Comparison of ENCODE assay signal across 20 cellular contexts in genomic region chr10:1475095-1475583, GRCh38.
"Had no signal": no experiment of that assay in that cellular context is flagged by ENCODE, and none has a peak within 500 bp of the region (broad histone marks: within the 10 kb centered on the region; RNA-seq: fewer than 3 reads in every experiment).

No MANE protein-coding gene starts in this region.

- H3K27me3 ChIP-seq: adrenal gland, cardiac muscle cell had no signal

- H3K9me3 Mint-ChIP-seq: activated naive CD4-positive, alpha-beta T cell treated with anti-CD3 and anti-CD28 coated beads, Interleukin-2, amount 50 U/mL, for 24 hours; activated T-cell treated with anti-CD3 and anti-CD28 coated beads, Interleukin-2, amount 50 U/mL, for 24 hours; natural killer cell had no signal

- DNase-seq: activated CD4-positive, alpha-beta T cell treated with anti-CD3 and anti-CD28 coated beads for 1 hour; activated CD4-positive, alpha-beta T cell treated with anti-CD3 and anti-CD28 coated beads, Interleukin-2, amount 50 U/mL, for 48 hours; activated effector memory CD4-positive, alpha-beta T cell treated with Interleukin-2 at 50 U/mL for 16 hours; activated T-cell treated with anti-CD3 and anti-CD28 coated beads, Interleukin-2, amount 50 U/mL, for 24 hours; adrenal gland; dorsolateral prefrontal cortex; erythroblast; hippocampal formation; kidney; left ventricle myocardium inferior; natural killer cell; sigmoid colon; spleen; T-helper 1 cell; T1000 had no signal

- H3K27me3 Mint-ChIP-seq: memory B cell had no signal

- H3K36me3 Mint-ChIP-seq: activated naive CD4-positive, alpha-beta T cell treated with anti-CD3 and anti-CD28 coated beads, Interleukin-2, amount 50 U/mL, for 24 hours; natural killer cell had no signal

- H3K4me1 Mint-ChIP-seq: activated naive CD4-positive, alpha-beta T cell treated with anti-CD3 and anti-CD28 coated beads, Interleukin-2, amount 50 U/mL, for 24 hours; natural killer cell had no signal

- ATAC-seq: gastroesophageal sphincter, natural killer cell had no signal

- H3K4me1 ChIP-seq: adrenal gland, gastroesophageal sphincter, left ventricle myocardium inferior, sigmoid colon, spleen had no signal

- H3K4me3 Mint-ChIP-seq: activated naive CD4-positive, alpha-beta T cell treated with anti-CD3 and anti-CD28 coated beads, Interleukin-2, amount 50 U/mL, for 24 hours; activated T-cell treated with anti-CD3 and anti-CD28 coated beads, Interleukin-2, amount 50 U/mL, for 24 hours; memory B cell; natural killer cell had no signal

- H3K27ac ChIP-seq: adrenal gland, cardiac muscle cell, dorsolateral prefrontal cortex, gastroesophageal sphincter, left ventricle myocardium inferior, sigmoid colon, spleen, thoracic aorta had no signal

- H3K27ac Mint-ChIP-seq: activated naive CD4-positive, alpha-beta T cell treated with anti-CD3 and anti-CD28 coated beads, Interleukin-2, amount 50 U/mL, for 24 hours; activated T-cell treated with anti-CD3 and anti-CD28 coated beads, Interleukin-2, amount 50 U/mL, for 24 hours; natural killer cell had no signal

- H3K9me3 ChIP-seq: adrenal gland, gastroesophageal sphincter, left ventricle myocardium inferior, sigmoid colon, thoracic aorta had no signal

- H3K36me3 ChIP-seq: adrenal gland, cardiac muscle cell, gastroesophageal sphincter, left ventricle myocardium inferior, sigmoid colon, spleen, thoracic aorta had no signal

- H3K4me3 ChIP-seq: adrenal gland, cardiac muscle cell, dorsolateral prefrontal cortex, gastroesophageal sphincter, left ventricle myocardium inferior, sigmoid colon, spleen, thoracic aorta had no signal
